In the genomic region with DNA sequence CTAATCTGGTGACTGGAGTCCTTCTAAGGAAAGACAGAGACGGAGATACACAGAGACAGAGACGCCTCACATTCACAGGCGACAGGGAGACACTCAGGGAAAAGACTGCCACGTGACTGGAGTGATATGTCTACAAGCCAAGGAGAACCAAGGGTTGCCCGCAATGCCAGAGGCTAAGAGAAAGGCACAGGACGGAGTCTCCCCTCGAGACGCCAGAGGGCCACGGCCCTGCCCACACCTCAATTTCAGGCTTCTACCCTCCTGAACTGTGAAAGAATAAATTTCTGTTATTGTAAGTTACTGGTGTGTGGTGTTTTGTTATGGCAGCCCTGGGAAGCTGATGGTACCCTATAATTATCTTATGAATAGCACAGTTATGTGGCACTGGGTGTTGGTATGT, we compare ENCODE assay signal across 31 cellular contexts.
"Had no signal": no experiment of that assay in that cellular context is flagged by ENCODE, and none has a peak within 500 bp of the region (broad histone marks: within the 10 kb centered on the region; RNA-seq: fewer than 3 reads in every experiment).

No MANE protein-coding gene starts in this region.

- H3K27me3 ChIP-seq: adrenal gland, body of pancreas, colonic mucosa had no signal

- ATAC-seq: activated CD4-positive, alpha-beta T cell treated with anti-CD3 and anti-CD28 coated beads for 36 hours; activated CD8-positive, alpha-beta memory T cell treated with anti-CD3 and anti-CD28 coated beads, Interleukin-2, amount 10 ng/mL, durations not matched to agents 7 days and 5 days; activated CD8-positive, alpha-beta T cell treated with anti-CD3 and anti-CD28 coated beads, Interleukin-2, amount 10 ng/mL, durations not matched to agents 7 days and 5 days; activated naive CD8-positive, alpha-beta T cell treated with anti-CD3 and anti-CD28 coated beads, Interleukin-2, amount 50 U/mL, for 24 hours; activated T-cell treated with anti-CD3 and anti-CD28 coated beads, Interleukin-2, amount 50 U/mL, for 4 hours; activated T-helper 17 cell treated with anti-CD3 and anti-CD28 coated beads, Interleukin-2, amount 50 U/mL, for 72 hours; body of pancreas; gastroesophageal sphincter; heart right ventricle; T-cell had no signal

- H3K4me3 ChIP-seq: adrenal gland, body of pancreas, colonic mucosa, esophagus squamous epithelium, gastroesophageal sphincter, heart right ventricle had no signal

- H3K27ac ChIP-seq: adrenal gland, body of pancreas, colonic mucosa, epithelial cell of prostate, esophagus squamous epithelium, gastroesophageal sphincter, heart right ventricle, WERI-Rb-1 had no signal

- H3K9me3 ChIP-seq: adrenal gland, body of pancreas, colonic mucosa had no signal

- H3K36me3 ChIP-seq: adrenal gland, colonic mucosa, esophagus squamous epithelium, gastroesophageal sphincter, heart right ventricle, WERI-Rb-1 had no signal

- H3K4me1 ChIP-seq: adrenal gland, body of pancreas, colonic mucosa, esophagus squamous epithelium, gastroesophageal sphincter, heart right ventricle had no signal

- DNase-seq: activated CD4-positive, alpha-beta memory T cell treated with anti-CD3 and anti-CD28 coated beads for 36 hours; activated CD4-positive, alpha-beta T cell treated with anti-CD3 and anti-CD28 coated beads for 36 hours; activated CD4-positive, alpha-beta T cell treated with anti-CD3 and anti-CD28 coated beads, Interleukin-2, amount 10 ng/mL, durations not matched to agents 24 days and 14 days; activated CD4-positive, CD25-positive, alpha-beta regulatory T cell; activated CD4-positive, CD25-positive, alpha-beta regulatory T cell treated with anti-CD3 and anti-CD28 coated beads, Interleukin-2, amount 50 U/mL, for 72 hours; activated CD8-positive, alpha-beta memory T cell treated with anti-CD3 and anti-CD28 coated beads, Interleukin-2, amount 10 ng/mL, durations not matched to agents 7 days and 5 days; activated CD8-positive, alpha-beta T cell treated with anti-CD3 and anti-CD28 coated beads, Interleukin-2, amount 10 ng/mL, durations not matched to agents 7 days and 5 days; activated effector memory CD4-positive, alpha-beta T cell treated with Interleukin-2 at 50 U/mL for 16 hours; activated gamma-delta T cell treated with Interleukin-2 at 50 U/mL for 16 hours; activated naive CD4-positive, alpha-beta T cell treated with Interleukin-2 at 50 U/mL for 16 hours; activated naive CD8-positive, alpha-beta T cell treated with anti-CD3 and anti-CD28 coated beads for 36 hours; activated naive CD8-positive, alpha-beta T cell treated with anti-CD3 and anti-CD28 coated beads, Interleukin-2, amount 50 U/mL, for 24 hours; activated T-cell treated with anti-CD3 and anti-CD28 coated beads, Interleukin-2, amount 50 U/mL, for 4 hours; adrenal gland; amygdala; body of pancreas; central memory CD4-positive, alpha-beta T cell; cerebellar nuclear complex; colonic mucosa; effector CD8-positive, alpha-beta T cell; esophagus squamous epithelium; foreskin melanocyte; heart right ventricle; T-cell; T1000; WERI-Rb-1 had no signal

- FAIRE-seq: endometrium, endothelial cell of umbilical vein had no signal
